ENCODE assay signal across 9 cellular contexts in the genomic region with DNA sequence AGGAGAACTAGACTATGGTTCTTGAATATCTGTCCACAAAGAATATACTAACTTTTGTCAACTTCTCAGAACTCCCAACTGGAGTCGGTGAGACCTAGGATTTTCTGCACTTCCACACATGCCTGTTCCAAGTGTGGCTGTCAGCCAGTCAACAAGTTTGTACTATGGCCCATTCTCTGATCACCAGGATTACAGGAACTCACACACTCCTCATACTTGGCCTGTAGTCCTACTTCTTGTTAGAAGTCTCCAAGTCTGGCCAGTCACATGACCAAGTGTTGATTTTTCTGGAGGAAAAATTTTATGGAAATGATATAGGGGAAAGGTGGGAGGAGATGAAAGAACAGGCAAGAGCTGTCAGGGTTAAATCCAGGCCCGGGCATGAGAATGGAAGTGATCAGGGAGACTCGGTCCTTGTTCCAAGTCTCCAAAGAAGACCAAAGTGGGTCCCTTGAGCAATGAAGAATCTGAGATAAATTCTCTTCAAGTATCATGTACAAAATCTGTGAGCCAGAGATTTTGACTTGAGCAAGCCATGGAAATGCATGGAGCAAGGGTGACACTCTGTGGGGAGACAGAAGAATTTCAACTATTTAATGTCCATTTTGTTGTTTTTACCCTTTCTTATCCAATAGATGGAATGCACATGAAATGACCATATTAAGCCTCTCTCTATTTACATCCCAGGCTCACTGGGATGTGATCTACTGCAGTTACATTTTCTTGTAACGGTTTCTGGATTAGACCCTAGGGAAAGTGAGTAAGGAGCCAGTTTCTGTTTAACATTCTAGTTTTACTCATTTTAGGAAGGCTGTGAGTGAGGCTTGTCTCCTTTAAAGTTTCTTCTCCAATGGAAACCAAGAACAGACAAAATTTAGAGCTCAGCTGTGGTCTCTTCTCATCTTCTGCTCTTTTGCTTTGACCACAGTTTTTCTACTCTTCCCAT.
DNase-seq lines count a peak whose midpoint lies in the region; ATAC-seq, FAIRE-seq and TF ChIP-seq lines count a peak whose summit lies in the region.
"Had no signal": no experiment of that assay in that cellular context is flagged by ENCODE, and none has a peak within 500 bp of the region (broad histone marks: within the 10 kb centered on the region; RNA-seq: fewer than 3 reads in every experiment).

No MANE protein-coding gene starts in this region.

- H3K27me3 Mint-ChIP-seq in activated T-helper 17 cell treated with anti-CD3 and anti-CD28 coated beads, Interleukin-2, amount 50 U/mL, for 72 hours = peaks cover 9% of the 10 kb centered on the region

- H3K27me3 ChIP-seq in uterus = no peaks in the 10 kb centered on the region

- no peaks in the 10 kb centered on the region for H3K4me1 ChIP-seq in uterus

- no peak for TF ChIP-seq POLR2A in uterus (IDR thresholded peaks at IDR 0.05)

- H3K36me3 ChIP-seq in uterus = no peaks in the 10 kb centered on the region

- ATAC-seq in HG02840 (IDR thresholded peaks at IDR 0.05; ENCODE audit: low FRiP score, unreplicated experiment) = no peak
- no peak for ATAC-seq in activated T-helper 17 cell treated with anti-CD3 and anti-CD28 coated beads, Interleukin-2, amount 50 U/mL, for 72 hours (replicated peaks)

- no peaks in the 10 kb centered on the region for H3K4me1 Mint-ChIP-seq in activated T-helper 17 cell treated with anti-CD3 and anti-CD28 coated beads, Interleukin-2, amount 50 U/mL, for 72 hours

- peak overlapping the region in 1 of 2 donors; percentile 38 for H3K27ac ChIP-seq in uterus

- no peak overlapping the region for H3K27ac Mint-ChIP-seq in activated T-helper 17 cell treated with anti-CD3 and anti-CD28 coated beads, Interleukin-2, amount 50 U/mL, for 72 hours
- H3K27ac Mint-ChIP-seq: memory B cell had no signal

- intact Hi-C loops in uterus (cut with DNase I; ENCODE audit: low total_unique reads) = no loop called here

- H3K9me3 ChIP-seq in uterus = no peaks in the 10 kb centered on the region

- in situ Hi-C loops in astrocyte of the spinal cord (cut with HindIII; ENCODE audit: low sequenced_read_pairs) = no loop called here

- H3K9me3 Mint-ChIP-seq in activated T-helper 17 cell treated with anti-CD3 and anti-CD28 coated beads, Interleukin-2, amount 50 U/mL, for 72 hours = peaks cover 5% of the 10 kb centered on the region
- H3K9me3 Mint-ChIP-seq: memory B cell had no signal

- FAIRE-seq in islet of Langerhans (lab: Jason Lieb, UNC) = peak; percentile 93

- no peak overlapping the region for H3K4me3 ChIP-seq in astrocyte of the spinal cord (ENCODE audit: low read depth, low read length)
- H3K4me3 ChIP-seq in uterus = no peak overlapping the region

- DNase-seq in ELR (ENCODE audit: low read depth) = peak; percentile 53
- DNase-seq in NCI-H1105 (lab: John Stamatoyannopoulos, UW) = peak; percentile 12
- peak; percentile 43 for DNase-seq in astrocyte of the spinal cord (ENCODE audit: low read depth, low spot score)
- DNase-seq in uterus = peak; percentile 17 to 52
- no peak for DNase-seq in stimulated activated CD4-positive, alpha-beta T cell treated with anti-CD3 and anti-CD28 coated beads, Interleukin-4, amount 100 ng/mL, for 1 hour

- H3K4me3 Mint-ChIP-seq in activated T-helper 17 cell treated with anti-CD3 and anti-CD28 coated beads, Interleukin-2, amount 50 U/mL, for 72 hours = no peak overlapping the region
- H3K4me3 Mint-ChIP-seq: memory B cell had no signal

- peak; percentile 26 for TF ChIP-seq CTCF in astrocyte of the spinal cord (IDR thresholded peaks at IDR 0.05; ENCODE audit: low read depth, low read length)
- TF ChIP-seq CTCF in uterus (IDR thresholded peaks at IDR 0.05) = peak; percentile 46 to 77 (median 56)

- H3K36me3 Mint-ChIP-seq in activated T-helper 17 cell treated with anti-CD3 and anti-CD28 coated beads, Interleukin-2, amount 50 U/mL, for 72 hours (ENCODE audit: low read depth) = no peaks in the 10 kb centered on the region
- H3K36me3 Mint-ChIP-seq: memory B cell had no signal
